18 cellular contexts compared by ENCODE assay signal in the genomic region with DNA sequence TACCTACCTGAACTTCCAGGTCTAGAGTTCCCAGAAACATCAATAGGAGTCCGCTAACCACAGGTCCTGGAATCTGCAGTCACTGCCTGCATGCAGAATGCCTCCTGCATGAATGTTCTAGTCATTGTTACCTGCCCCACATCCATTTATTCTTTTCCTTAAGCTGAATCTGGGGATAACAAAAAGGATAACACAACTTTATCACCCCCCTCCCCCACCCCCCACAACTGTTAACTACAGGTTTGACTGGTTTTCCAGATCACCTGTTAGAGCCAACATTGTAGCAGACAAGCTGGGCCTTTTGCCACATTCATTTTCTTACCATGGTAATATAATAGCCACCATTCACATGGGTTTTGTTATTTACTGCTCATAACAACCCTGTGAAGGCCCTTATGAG. TPM values are rescaled to one million over a fixed set of nuclear protein-coding genes. Genes with fewer than 3 reads are reported as not detected.
DNase-seq lines count a peak whose midpoint lies in the region; ATAC-seq, FAIRE-seq and TF ChIP-seq lines count a peak whose summit lies in the region.
"Had no signal": no experiment of that assay in that cellular context is flagged by ENCODE, and none has a peak within 500 bp of the region (broad histone marks: within the 10 kb centered on the region; RNA-seq: fewer than 3 reads in every experiment).

No MANE protein-coding gene starts in this region.

- BruUV-seq in HepG2 (replicated peaks; lab: Mats Ljungman, UMichigan): no TSS peak
- BruUV-seq in PC-3 (replicated peaks; lab: Mats Ljungman, UMichigan): no TSS peak

- no peak for DNase-seq in HepG2 (ENCODE audit: low spot score)
- peak; percentile 64 for DNase-seq in PC-3
- DNase-seq in right lobe of liver: no peak
- DNase-seq in upper lobe of left lung: no peak
- DNase-seq in activated CD4-positive, alpha-beta T cell treated with anti-CD3 and anti-CD28 coated beads, Interleukin-2, amount 10 ng/mL, durations not matched to agents 24 days and 14 days: no peak
- no peak for DNase-seq in NCI-H1436 (lab: John Stamatoyannopoulos, UW)
- DNase-seq: CD8-positive, alpha-beta memory T cell; KBM-7; NCI-H1092; NCI-H1694 treated with DMSO at 0.1 percent for 48 hours; NCI-H524 treated with DMSO at 0.1 percent for 48 hours; NK-92 treated with Interleukin-12 subunit alpha and Interleukin-12 subunit beta, amount 100 ng/mL, for 24 hours; SK-N-SH had no signal

- intact Hi-C loops in HepG2 (cut with micrococcal nuclease; ENCODE audit: unreplicated experiment) (loop anchor here (10.0 kb wide), 1 partner anchor 45 kb away; no protein-coding TSS in a partner anchor), PC-3 (cut with micrococcal nuclease) (no loop called here), right lobe of liver (cut with DNase I) (no loop called here)
- intact Hi-C loops in activated CD4-positive, alpha-beta T cell treated with anti-CD3 and anti-CD28 coated beads, Interleukin-2, amount 10 ng/mL, durations not matched to agents 24 days and 14 days (cut with micrococcal nuclease): no loop called here

- H3K4me3 ChIP-seq in liver (ENCODE audit: low read depth in 1 of 3, low read length in 3 of 3): no peak overlapping the region
- H3K4me3 ChIP-seq in HepG2 (replicated peaks in 1 of 3; ENCODE audit: insufficient read depth in 1 of 3, low read depth in 2 of 3, low read length in 3 of 3): no peak overlapping the region
- no peak overlapping the region for H3K4me3 ChIP-seq in PC-3 (ENCODE audit: low read length)
- H3K4me3 ChIP-seq in right lobe of liver: no peak overlapping the region
- H3K4me3 ChIP-seq in upper lobe of left lung: no peak overlapping the region
- H3K4me3 ChIP-seq: GM12878 had no signal

- H3K4me2 ChIP-seq in HepG2 (ENCODE audit: low read depth, low read length): no peak overlapping the region
- peak overlapping the region; percentile 42 for H3K4me2 ChIP-seq in PC-3 (ENCODE audit: low read length)
- H3K4me2 ChIP-seq: SK-N-SH had no signal

- TF ChIP-seq CTCF in liver (IDR thresholded peaks at IDR 0.05; ENCODE audit: low read depth, low read length, missing input control) (no peak), HepG2 (CRISPR knock-in tag; IDR thresholded peaks at IDR 0.05) (no peak), PC-3 (conservative IDR thresholded peaks at IDR 0.05; ENCODE audit: low read depth, low read length) (no peak), right lobe of liver (IDR thresholded peaks at IDR 0.05) (no peak), upper lobe of left lung (IDR thresholded peaks at IDR 0.05) (no peak)

- 0% methylated on average over 1 of the region's 1 CpG for WGBS in liver
- 0% methylated on average over 1 of the region's 1 CpG for WGBS in HepG2 (ENCODE audit: low lambda C conversion rate)
- WGBS in right lobe of liver (ENCODE audit: insufficient coverage, low coverage, low lambda C conversion rate, missing lambda C conversion rate): 0% methylated on average over 1 of the region's 1 CpG
- 0% methylated on average over 1 of the region's 1 CpG for WGBS in upper lobe of left lung, 2 donors

- H3K27me3 ChIP-seq in liver (ENCODE audit: control insufficient read depth in 4 of 4, insufficient read depth in 4 of 4, low read length in 3 of 4) (no peaks in the 10 kb centered on the region), HepG2 (ENCODE audit: control insufficient read depth in 1 of 2, insufficient read depth in 2 of 2, low read length in 2 of 2) (no peaks in the 10 kb centered on the region; a peak in 2 of 5 replicates), PC-3 (ENCODE audit: low read length) (no peaks in the 10 kb centered on the region), right lobe of liver (no peaks in the 10 kb centered on the region), upper lobe of left lung (no peaks in the 10 kb centered on the region)

- no peak for FAIRE-seq in HepG2 (lab: Jason Lieb, UNC)
- FAIRE-seq: GM12878, GM18507 had no signal

- H3K36me3 Mint-ChIP-seq in activated CD4-positive, alpha-beta T cell treated with anti-CD3 and anti-CD28 coated beads, Interleukin-2, amount 10 ng/mL, durations not matched to agents 24 days and 14 days (ENCODE audit: low read depth): no peaks in the 10 kb centered on the region
- H3K36me3 Mint-ChIP-seq: CD8-positive, alpha-beta memory T cell had no signal

- TF ChIP-seq POLR2A in HepG2 (IDR thresholded peaks at IDR 0.05; ENCODE audit: insufficient read depth in 1 of 2, low read depth in 2 of 2, low read length in 2 of 2): no peak
- TF ChIP-seq POLR2A in right lobe of liver (IDR thresholded peaks at IDR 0.05): no peak
- TF ChIP-seq POLR2A in upper lobe of left lung (IDR thresholded peaks at IDR 0.05): no peak

- TF ChIP-seq EP300 in HepG2 (IDR thresholded peaks at IDR 0.05; ENCODE audit: low read depth in 2 of 2, low read length in 2 of 2) (no peak), HepG2 (CRISPR knock-in tag; IDR thresholded peaks at IDR 0.05; ENCODE audit: borderline replicate concordance) (no peak), upper lobe of left lung (IDR thresholded peaks at IDR 0.05) (no peak)

- CTCF ChIA-PET in HepG2 (lab: Yijun Ruan, JAX; ENCODE audit: low intra/inter-chr PET ratio, low total read pairs): no interaction called here
- CTCF ChIA-PET in PC-3 (lab: Charles Lee): interaction anchor here (0.6 to 0.7 kb wide), 2 partner anchors 19 to 30 kb away, joined by 4 to 5 read pairs; no protein-coding TSS in a partner anchor

- no peak overlapping the region for H3K27ac Mint-ChIP-seq in activated CD4-positive, alpha-beta T cell treated with anti-CD3 and anti-CD28 coated beads, Interleukin-2, amount 10 ng/mL, durations not matched to agents 24 days and 14 days

- peaks cover 12% of the 10 kb centered on the region for H3K4me1 Mint-ChIP-seq in activated CD4-positive, alpha-beta T cell treated with anti-CD3 and anti-CD28 coated beads, Interleukin-2, amount 10 ng/mL, durations not matched to agents 24 days and 14 days

- POLR2A ChIA-PET in HepG2 (lab: Yijun Ruan, JAX): interaction anchor here (1.5 to 1.6 kb wide), 2 partner anchors 11 to 39 kb away, joined by 4 to 6 read pairs; no protein-coding TSS in a partner anchor
- POLR2A ChIA-PET in PC-3 (lab: Charles Lee; ENCODE audit: unreplicated experiment): no interaction called here

- peaks cover 18% of the 10 kb centered on the region for H3K27me3 Mint-ChIP-seq in activated CD4-positive, alpha-beta T cell treated with anti-CD3 and anti-CD28 coated beads, Interleukin-2, amount 10 ng/mL, durations not matched to agents 24 days and 14 days

- no peaks in the 10 kb centered on the region for H3F3A ChIP-seq in PC-3 (ENCODE audit: low read length, unreplicated experiment)

- no peak overlapping the region for H2AFZ ChIP-seq in HepG2 (ENCODE audit: low read length)
- H2AFZ ChIP-seq in PC-3 (ENCODE audit: low read length): no peak overlapping the region

- TF ChIP-seq RAD21 in liver (IDR thresholded peaks at IDR 0.05) (no peak), HepG2 (CRISPR knock-in tag; IDR thresholded peaks at IDR 0.05) (no peak)

- H3K27ac ChIP-seq in liver (ENCODE audit: low read depth in 1 of 2, low read length in 2 of 2) (peak overlapping the region; percentile 84 to 92), HepG2 (ENCODE audit: extremely low read length, insufficient read depth, low read length) (no peak overlapping the region), PC-3 (ENCODE audit: low read length) (0 out of 2 replicates have a peak overlapping the region, but pooled peaks have one; percentile 5), right lobe of liver (peak overlapping the region in 2 of 3 donors; percentile 95 to 96), upper lobe of left lung (peak overlapping the region in 3 of 4 donors; percentile 7 to 60 (median 10))

- H4K20me1 ChIP-seq in HepG2 (ENCODE audit: insufficient read depth, low read length): no peaks in the 10 kb centered on the region
- H4K20me1 ChIP-seq in PC-3 (ENCODE audit: low read length): no peaks in the 10 kb centered on the region

- H3K9me3 ChIP-seq in liver (ENCODE audit: control insufficient read depth in 4 of 4, low read length in 3 of 4) (no peaks in the 10 kb centered on the region), HepG2 (ENCODE audit: low read length) (no peaks in the 10 kb centered on the region), PC-3 (ENCODE audit: low read length) (no peaks in the 10 kb centered on the region), right lobe of liver (no peaks in the 10 kb centered on the region), upper lobe of left lung (no peaks in the 10 kb centered on the region)
- H3K9me3 ChIP-seq: SK-N-SH had no signal

- H3K4me3 Mint-ChIP-seq in activated CD4-positive, alpha-beta T cell treated with anti-CD3 and anti-CD28 coated beads, Interleukin-2, amount 10 ng/mL, durations not matched to agents 24 days and 14 days: no peak overlapping the region
- H3K4me3 Mint-ChIP-seq: CD8-positive, alpha-beta memory T cell had no signal

- ATAC-seq in HepG2 (no peak), PC-3 (no peak), right lobe of liver (no peak), upper lobe of left lung (ENCODE audit: low FRiP score in 2 of 2) (no peak), HG02678 (IDR thresholded peaks at IDR 0.05; ENCODE audit: unreplicated experiment) (no peak)
- ATAC-seq: GM12878, HCT116 had no signal

- H3K79me2 ChIP-seq in HepG2 (ENCODE audit: insufficient read depth, low read length) (peaks cover 2% of the 10 kb centered on the region), PC-3 (ENCODE audit: low read length) (peaks cover 1% of the 10 kb centered on the region)

- no peaks in the 10 kb centered on the region for H3K9me3 Mint-ChIP-seq in activated CD4-positive, alpha-beta T cell treated with anti-CD3 and anti-CD28 coated beads, Interleukin-2, amount 10 ng/mL, durations not matched to agents 24 days and 14 days
- H3K9me3 Mint-ChIP-seq: CD8-positive, alpha-beta memory T cell had no signal

- H3K4me1 ChIP-seq in liver (ENCODE audit: control insufficient read depth in 4 of 4, insufficient read depth in 4 of 4, low read length in 3 of 4): peaks cover 9 to 38% (median 28%) of the 10 kb centered on the region in 4 donors
- H3K4me1 ChIP-seq in HepG2 (ENCODE audit: insufficient read depth, low read length): peaks cover 80% of the 10 kb centered on the region
- peaks cover 45% of the 10 kb centered on the region for H3K4me1 ChIP-seq in PC-3 (ENCODE audit: insufficient read depth, low read length)
- peaks cover 0 to 49% (median 22%) of the 10 kb centered on the region in 4 donors for H3K4me1 ChIP-seq in right lobe of liver
- H3K4me1 ChIP-seq in upper lobe of left lung: peaks cover 22 to 32% (median 24%) of the 10 kb centered on the region in 4 donors

- H3K36me3 ChIP-seq in liver (ENCODE audit: control insufficient read depth in 4 of 4, insufficient read depth in 3 of 4, low read depth in 1 of 4, low read length in 3 of 4) (no peaks in the 10 kb centered on the region), HepG2 (replicated peaks in 1 of 2; ENCODE audit: control insufficient read depth in 1 of 2, insufficient read depth in 2 of 2, low read length in 2 of 2) (no peaks in the 10 kb centered on the region), PC-3 (ENCODE audit: low read depth, low read length) (no peaks in the 10 kb centered on the region), right lobe of liver (no peaks in the 10 kb centered on the region), upper lobe of left lung (no peaks in the 10 kb centered on the region)

- no peak overlapping the region for H3K9ac ChIP-seq in liver (ENCODE audit: low read depth in 1 of 2, low read length in 2 of 2)
- no peak overlapping the region for H3K9ac ChIP-seq in HepG2 (ENCODE audit: insufficient read depth, low read depth, low read length)
- H3K9ac ChIP-seq in PC-3 (ENCODE audit: low read length): no peak overlapping the region
- H3K9ac ChIP-seq: SK-N-SH had no signal

- no peaks in the 10 kb centered on the region for H3K9me2 ChIP-seq in PC-3 (replicated peaks; ENCODE audit: low read length)
- H3K9me2 ChIP-seq: SK-N-SH had no signal

- in situ Hi-C loops in HepG2 (cut with HindIII; ENCODE audit: extremely low pct_ligation_motif_present, low pct_unique_long_range_greater_than_20kb): loop anchor here (5.0 kb wide), 1 partner anchor 58 kb away; no protein-coding TSS in a partner anchor

RNA-seq across cellular contexts. Expression of a gene that starts 4.6 kb away (rescaled TPM):
- total RNA-seq in liver (10 to 100 TPM; 46.3 to 73.3 TPM), HepG2 (2016; rRNA removed; fragmentation: Illumina TruSeq; extraction: Trizol) (145 and 265 TPM in 2 replicates), PC-3 (2014; rRNA removed) (136 and 146 TPM in 2 replicates), right lobe of liver (100 to 1,000 TPM in 2 of 6 experiments, 10 to 100 TPM in 4; 32.0 to 183 (median 98.1) TPM), upper lobe of left lung (1,000 to 10,000 TPM in 4 of 6 donors, 100 to 1,000 TPM in 2; 699 to 3,907 (median 1,498) TPM)
- polyA plus RNA-seq in liver (100 to 1,000 TPM; 118 to 162 TPM), HepG2 (2011; rRNA removed) (653 and 707 TPM in 2 replicates)
- total RNA-seq in HepG2 (2016; cell fraction: cytosol; rRNA removed; fragmentation: Illumina TruSeq; extraction: Trizol; ENCODE audit: low read depth): 38.3 and 41.8 TPM in 2 replicates
- total RNA-seq in HepG2 (2016; cell fraction: insoluble cytoplasmic fraction; rRNA removed; fragmentation: Illumina TruSeq; extraction: Trizol): 147 and 263 TPM in 2 replicates
- total RNA-seq in HepG2 (2016; cell fraction: membrane; rRNA removed; fragmentation: Illumina TruSeq; extraction: Trizol): 76.7 and 76.8 TPM in 2 replicates
- 192 and 212 TPM in 2 replicates for total RNA-seq in HepG2 (2016; cell fraction: nucleus; rRNA removed; fragmentation: Illumina TruSeq; extraction: Trizol)
- polyA plus RNA-seq in HepG2 (2011; cell fraction: cytosol; rRNA removed): 619 and 690 TPM in 2 replicates
- 438 and 468 TPM in 2 replicates for polyA plus RNA-seq in HepG2 (2011; cell fraction: nucleus; rRNA removed)
- 370 and 429 TPM in 2 replicates for polyA plus RNA-seq in HepG2 (2012)
- polyA plus RNA-seq in HepG2 (2016; cell fraction: cytosol; fragmentation: Illumina TruSeq; extraction: Trizol; ENCODE audit: low read depth): 85.5 and 99.3 TPM in 2 replicates
- 143 and 146 TPM in 2 replicates for polyA plus RNA-seq in HepG2 (2016; cell fraction: insoluble cytoplasmic fraction; fragmentation: Illumina TruSeq; extraction: Trizol; ENCODE audit: low read depth)
- 90.8 and 95.9 TPM in 2 replicates for polyA plus RNA-seq in HepG2 (2016; cell fraction: membrane; fragmentation: Illumina TruSeq; extraction: Trizol; ENCODE audit: low read depth)
- polyA plus RNA-seq in HepG2 (2016; cell fraction: nucleus; fragmentation: Illumina TruSeq; extraction: Trizol; ENCODE audit: insufficient read depth, low read depth): 337 and 346 TPM in 2 replicates
- 0.44 and 261 TPM in 2 replicates for polyA minus RNA-seq in HepG2 (2011; rRNA and poly(A)+ RNA removed; ENCODE audit: low replicate concordance)
- polyA minus RNA-seq in HepG2 (2011; cell fraction: cytosol; rRNA and poly(A)+ RNA removed): 172 and 190 TPM in 2 replicates
- 126 and 165 TPM in 2 replicates for polyA minus RNA-seq in HepG2 (2011; cell fraction: nucleus; rRNA and poly(A)+ RNA removed)
- total RNA-seq in activated CD4-positive, alpha-beta T cell treated with anti-CD3 and anti-CD28 coated beads, Interleukin-2, amount 10 ng/mL, durations not matched to agents 24 days and 14 days: 40.5 and 43.9 TPM in 2 replicates
